1 cellular context compared by ENCODE assay signal in the genomic region with DNA sequence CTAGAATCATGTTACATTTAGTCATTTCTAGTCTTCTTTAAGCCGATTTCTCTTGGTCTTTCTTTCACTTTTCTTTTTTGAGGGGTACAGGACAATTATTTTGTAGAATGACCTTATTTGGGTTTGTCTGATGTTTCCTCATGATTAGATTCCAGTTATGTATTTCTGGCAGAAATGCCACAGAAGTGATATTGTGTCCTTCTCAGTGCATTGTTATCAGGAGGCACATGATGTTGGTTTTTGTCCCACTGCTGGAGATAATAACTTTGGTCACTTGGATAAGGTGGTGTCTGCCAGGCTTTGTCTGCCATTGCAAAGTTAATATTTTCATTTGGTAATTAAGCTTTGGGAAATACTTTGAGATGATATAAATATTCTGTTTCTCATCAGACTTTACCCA.
A peak's percentile ranks its signal among the peaks of the same experiment; 100 is the strongest.
TF ChIP-seq lines count a peak whose summit lies in the region.

No MANE protein-coding gene starts in this region.

TF ChIP-seq in K562, 482 proteins besides CTCF, POLR2A, EP300 and RAD21 (continued from another document and continues in another):
- TF ChIP-seq, protein P1, sequence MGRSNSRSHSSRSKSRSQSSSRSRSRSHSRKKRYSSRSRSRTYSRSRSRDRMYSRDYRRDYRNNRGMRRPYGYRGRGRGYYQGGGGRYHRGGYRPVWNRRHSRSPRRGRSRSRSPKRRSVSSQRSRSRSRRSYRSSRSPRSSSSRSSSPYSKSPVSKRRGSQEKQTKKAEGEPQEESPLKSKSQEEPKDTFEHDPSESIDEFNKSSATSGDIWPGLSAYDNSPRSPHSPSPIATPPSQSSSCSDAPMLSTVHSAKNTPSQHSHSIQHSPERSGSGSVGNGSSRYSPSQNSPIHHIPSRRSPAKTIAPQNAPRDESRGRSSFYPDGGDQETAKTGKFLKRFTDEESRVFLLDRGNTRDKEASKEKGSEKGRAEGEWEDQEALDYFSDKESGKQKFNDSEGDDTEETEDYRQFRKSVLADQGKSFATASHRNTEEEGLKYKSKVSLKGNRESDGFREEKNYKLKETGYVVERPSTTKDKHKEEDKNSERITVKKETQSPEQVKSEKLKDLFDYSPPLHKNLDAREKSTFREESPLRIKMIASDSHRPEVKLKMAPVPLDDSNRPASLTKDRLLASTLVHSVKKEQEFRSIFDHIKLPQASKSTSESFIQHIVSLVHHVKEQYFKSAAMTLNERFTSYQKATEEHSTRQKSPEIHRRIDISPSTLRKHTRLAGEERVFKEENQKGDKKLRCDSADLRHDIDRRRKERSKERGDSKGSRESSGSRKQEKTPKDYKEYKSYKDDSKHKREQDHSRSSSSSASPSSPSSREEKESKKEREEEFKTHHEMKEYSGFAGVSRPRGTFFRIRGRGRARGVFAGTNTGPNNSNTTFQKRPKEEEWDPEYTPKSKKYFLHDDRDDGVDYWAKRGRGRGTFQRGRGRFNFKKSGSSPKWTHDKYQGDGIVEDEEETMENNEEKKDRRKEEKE (IDR thresholded peaks at IDR 0.05; ENCODE audit: borderline replicate concordance in 1 of 2, control insufficient read depth in 1 of 2, low read depth in 2 of 2, low read length in 1 of 2), result no peak
- TF ChIP-seq, protein P2, sequence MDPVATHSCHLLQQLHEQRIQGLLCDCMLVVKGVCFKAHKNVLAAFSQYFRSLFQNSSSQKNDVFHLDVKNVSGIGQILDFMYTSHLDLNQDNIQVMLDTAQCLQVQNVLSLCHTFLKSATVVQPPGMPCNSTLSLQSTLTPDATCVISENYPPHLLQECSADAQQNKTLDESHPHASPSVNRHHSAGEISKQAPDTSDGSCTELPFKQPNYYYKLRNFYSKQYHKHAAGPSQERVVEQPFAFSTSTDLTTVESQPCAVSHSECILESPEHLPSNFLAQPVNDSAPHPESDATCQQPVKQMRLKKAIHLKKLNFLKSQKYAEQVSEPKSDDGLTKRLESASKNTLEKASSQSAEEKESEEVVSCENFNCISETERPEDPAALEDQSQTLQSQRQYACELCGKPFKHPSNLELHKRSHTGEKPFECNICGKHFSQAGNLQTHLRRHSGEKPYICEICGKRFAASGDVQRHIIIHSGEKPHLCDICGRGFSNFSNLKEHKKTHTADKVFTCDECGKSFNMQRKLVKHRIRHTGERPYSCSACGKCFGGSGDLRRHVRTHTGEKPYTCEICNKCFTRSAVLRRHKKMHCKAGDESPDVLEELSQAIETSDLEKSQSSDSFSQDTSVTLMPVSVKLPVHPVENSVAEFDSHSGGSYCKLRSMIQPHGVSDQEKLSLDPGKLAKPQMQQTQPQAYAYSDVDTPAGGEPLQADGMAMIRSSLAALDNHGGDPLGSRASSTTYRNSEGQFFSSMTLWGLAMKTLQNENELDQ (CRISPR knock-in tag; IDR thresholded peaks at IDR 0.05; ENCODE audit: borderline replicate concordance), result no peak
- TF ChIP-seq, protein P3, sequence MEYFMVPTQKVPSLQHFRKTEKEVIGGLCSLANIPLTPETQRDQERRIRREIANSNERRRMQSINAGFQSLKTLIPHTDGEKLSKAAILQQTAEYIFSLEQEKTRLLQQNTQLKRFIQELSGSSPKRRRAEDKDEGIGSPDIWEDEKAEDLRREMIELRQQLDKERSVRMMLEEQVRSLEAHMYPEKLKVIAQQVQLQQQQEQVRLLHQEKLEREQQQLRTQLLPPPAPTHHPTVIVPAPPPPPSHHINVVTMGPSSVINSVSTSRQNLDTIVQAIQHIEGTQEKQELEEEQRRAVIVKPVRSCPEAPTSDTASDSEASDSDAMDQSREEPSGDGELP (CRISPR knock-in tag; IDR thresholded peaks at IDR 0.05; ENCODE audit: borderline replicate concordance), result no peak
- TF ChIP-seq CREBBP (IDR thresholded peaks at IDR 0.05; ENCODE audit: low read depth, low read length), result no peak
- TF ChIP-seq SIN3B (IDR thresholded peaks at IDR 0.05; ENCODE audit: low read depth), result no peak
- TF ChIP-seq SMAD2 (IDR thresholded peaks at IDR 0.05; ENCODE audit: low read depth, low read length), result no peak
- TF ChIP-seq, protein P4, sequence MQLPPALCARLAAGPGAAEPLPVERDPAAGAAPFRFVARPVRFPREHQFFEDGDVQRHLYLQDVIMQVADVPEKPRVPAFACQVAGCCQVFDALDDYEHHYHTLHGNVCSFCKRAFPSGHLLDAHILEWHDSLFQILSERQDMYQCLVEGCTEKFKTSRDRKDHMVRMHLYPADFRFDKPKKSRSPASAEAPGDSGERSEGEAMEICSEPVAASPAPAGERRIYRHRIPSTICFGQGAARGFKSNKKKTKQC (CRISPR knock-in tag; IDR thresholded peaks at IDR 0.05), result no peak
- TF ChIP-seq HDGF (IDR thresholded peaks at IDR 0.05), result no peak
- TF ChIP-seq MEF2D (tag; conservative IDR thresholded peaks at IDR 0.05; ENCODE audit: low read depth), result peak; percentile 39; the same call in 1 of the 2 replicates
- TF ChIP-seq, protein P5, sequence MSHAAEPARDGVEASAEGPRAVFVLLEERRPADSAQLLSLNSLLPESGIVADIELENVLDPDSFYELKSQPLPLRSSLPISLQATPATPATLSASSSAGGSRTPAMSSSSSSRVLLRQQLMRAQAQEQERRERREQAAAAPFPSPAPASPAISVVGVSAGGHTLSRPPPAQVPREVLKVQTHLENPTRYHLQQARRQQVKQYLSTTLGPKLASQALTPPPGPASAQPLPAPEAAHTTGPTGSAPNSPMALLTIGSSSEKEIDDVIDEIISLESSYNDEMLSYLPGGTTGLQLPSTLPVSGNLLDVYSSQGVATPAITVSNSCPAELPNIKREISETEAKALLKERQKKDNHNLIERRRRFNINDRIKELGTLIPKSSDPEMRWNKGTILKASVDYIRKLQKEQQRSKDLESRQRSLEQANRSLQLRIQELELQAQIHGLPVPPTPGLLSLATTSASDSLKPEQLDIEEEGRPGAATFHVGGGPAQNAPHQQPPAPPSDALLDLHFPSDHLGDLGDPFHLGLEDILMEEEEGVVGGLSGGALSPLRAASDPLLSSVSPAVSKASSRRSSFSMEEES (CRISPR knock-in tag; IDR thresholded peaks at IDR 0.05), result no peak
- TF ChIP-seq POLR3A (IDR thresholded peaks at IDR 0.05; ENCODE audit: borderline replicate concordance, extremely low read depth, insufficient read depth, insufficient read length), result no peak
- TF ChIP-seq GATAD2A (IDR thresholded peaks at IDR 0.05), result 0 out of 2 replicates have a peak, but pooled peaks have one; percentile 42
- no peak for TF ChIP-seq CCAR2 (IDR thresholded peaks at IDR 0.05; ENCODE audit: low read depth, low read length)
- TF ChIP-seq, protein P6, sequence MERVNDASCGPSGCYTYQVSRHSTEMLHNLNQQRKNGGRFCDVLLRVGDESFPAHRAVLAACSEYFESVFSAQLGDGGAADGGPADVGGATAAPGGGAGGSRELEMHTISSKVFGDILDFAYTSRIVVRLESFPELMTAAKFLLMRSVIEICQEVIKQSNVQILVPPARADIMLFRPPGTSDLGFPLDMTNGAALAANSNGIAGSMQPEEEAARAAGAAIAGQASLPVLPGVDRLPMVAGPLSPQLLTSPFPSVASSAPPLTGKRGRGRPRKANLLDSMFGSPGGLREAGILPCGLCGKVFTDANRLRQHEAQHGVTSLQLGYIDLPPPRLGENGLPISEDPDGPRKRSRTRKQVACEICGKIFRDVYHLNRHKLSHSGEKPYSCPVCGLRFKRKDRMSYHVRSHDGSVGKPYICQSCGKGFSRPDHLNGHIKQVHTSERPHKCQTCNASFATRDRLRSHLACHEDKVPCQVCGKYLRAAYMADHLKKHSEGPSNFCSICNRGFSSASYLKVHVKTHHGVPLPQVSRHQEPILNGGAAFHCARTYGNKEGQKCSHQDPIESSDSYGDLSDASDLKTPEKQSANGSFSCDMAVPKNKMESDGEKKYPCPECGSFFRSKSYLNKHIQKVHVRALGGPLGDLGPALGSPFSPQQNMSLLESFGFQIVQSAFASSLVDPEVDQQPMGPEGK (CRISPR knock-in tag; IDR thresholded peaks at IDR 0.05; ENCODE audit: borderline replicate concordance), result no peak
- TF ChIP-seq RBM15 (IDR thresholded peaks at IDR 0.05; ENCODE audit: insufficient read depth, low read length), result no peak
- no peak for TF ChIP-seq MECOM (CRISPR knock-in tag; IDR thresholded peaks at IDR 0.05)
- peak; percentile 95 for TF ChIP-seq ARID1B (IDR thresholded peaks at IDR 0.05)
- TF ChIP-seq EP400 (IDR thresholded peaks at IDR 0.05), result no peak; the same call in 1 of the 2 replicates
- TF ChIP-seq ZNF436 (CRISPR knock-in tag; IDR thresholded peaks at IDR 0.05), result no peak
- no peak for TF ChIP-seq FOS (IDR thresholded peaks at IDR 0.05; ENCODE audit: extremely low read depth, insufficient read length)
- no peak for TF ChIP-seq PHF21A (IDR thresholded peaks at IDR 0.05; ENCODE audit: borderline replicate concordance, low read depth)
- peak; percentile 79 for TF ChIP-seq NFIC (IDR thresholded peaks at IDR 0.05)
- TF ChIP-seq, protein P7, sequence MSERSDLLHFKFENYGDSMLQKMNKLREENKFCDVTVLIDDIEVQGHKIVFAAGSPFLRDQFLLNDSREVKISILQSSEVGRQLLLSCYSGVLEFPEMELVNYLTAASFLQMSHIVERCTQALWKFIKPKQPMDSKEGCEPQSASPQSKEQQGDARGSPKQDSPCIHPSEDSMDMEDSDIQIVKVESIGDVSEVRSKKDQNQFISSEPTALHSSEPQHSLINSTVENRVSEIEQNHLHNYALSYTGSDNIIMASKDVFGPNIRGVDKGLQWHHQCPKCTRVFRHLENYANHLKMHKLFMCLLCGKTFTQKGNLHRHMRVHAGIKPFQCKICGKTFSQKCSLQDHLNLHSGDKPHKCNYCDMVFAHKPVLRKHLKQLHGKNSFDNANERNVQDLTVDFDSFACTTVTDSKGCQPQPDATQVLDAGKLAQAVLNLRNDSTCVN (CRISPR knock-in tag; IDR thresholded peaks at IDR 0.05), result no peak
- TF ChIP-seq ILF3 (IDR thresholded peaks at IDR 0.05; ENCODE audit: borderline replicate concordance), result no peak
- TF ChIP-seq KLF16 (IDR thresholded peaks at IDR 0.05), result peak; percentile 87
- TF ChIP-seq BRF1 (IDR thresholded peaks at IDR 0.05; ENCODE audit: borderline replicate concordance, extremely low read depth, insufficient read length), result no peak
- no peak for TF ChIP-seq WHSC1 (IDR thresholded peaks at IDR 0.05; ENCODE audit: low read length)
- no peak for TF ChIP-seq POLR2AphosphoS2 (IDR thresholded peaks at IDR 0.05; ENCODE audit: low read length)
- TF ChIP-seq, protein P8, sequence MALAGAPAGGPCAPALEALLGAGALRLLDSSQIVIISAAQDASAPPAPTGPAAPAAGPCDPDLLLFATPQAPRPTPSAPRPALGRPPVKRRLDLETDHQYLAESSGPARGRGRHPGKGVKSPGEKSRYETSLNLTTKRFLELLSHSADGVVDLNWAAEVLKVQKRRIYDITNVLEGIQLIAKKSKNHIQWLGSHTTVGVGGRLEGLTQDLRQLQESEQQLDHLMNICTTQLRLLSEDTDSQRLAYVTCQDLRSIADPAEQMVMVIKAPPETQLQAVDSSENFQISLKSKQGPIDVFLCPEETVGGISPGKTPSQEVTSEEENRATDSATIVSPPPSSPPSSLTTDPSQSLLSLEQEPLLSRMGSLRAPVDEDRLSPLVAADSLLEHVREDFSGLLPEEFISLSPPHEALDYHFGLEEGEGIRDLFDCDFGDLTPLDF (CRISPR knock-in tag; IDR thresholded peaks at IDR 0.05), result no peak
- TF ChIP-seq, protein P9, sequence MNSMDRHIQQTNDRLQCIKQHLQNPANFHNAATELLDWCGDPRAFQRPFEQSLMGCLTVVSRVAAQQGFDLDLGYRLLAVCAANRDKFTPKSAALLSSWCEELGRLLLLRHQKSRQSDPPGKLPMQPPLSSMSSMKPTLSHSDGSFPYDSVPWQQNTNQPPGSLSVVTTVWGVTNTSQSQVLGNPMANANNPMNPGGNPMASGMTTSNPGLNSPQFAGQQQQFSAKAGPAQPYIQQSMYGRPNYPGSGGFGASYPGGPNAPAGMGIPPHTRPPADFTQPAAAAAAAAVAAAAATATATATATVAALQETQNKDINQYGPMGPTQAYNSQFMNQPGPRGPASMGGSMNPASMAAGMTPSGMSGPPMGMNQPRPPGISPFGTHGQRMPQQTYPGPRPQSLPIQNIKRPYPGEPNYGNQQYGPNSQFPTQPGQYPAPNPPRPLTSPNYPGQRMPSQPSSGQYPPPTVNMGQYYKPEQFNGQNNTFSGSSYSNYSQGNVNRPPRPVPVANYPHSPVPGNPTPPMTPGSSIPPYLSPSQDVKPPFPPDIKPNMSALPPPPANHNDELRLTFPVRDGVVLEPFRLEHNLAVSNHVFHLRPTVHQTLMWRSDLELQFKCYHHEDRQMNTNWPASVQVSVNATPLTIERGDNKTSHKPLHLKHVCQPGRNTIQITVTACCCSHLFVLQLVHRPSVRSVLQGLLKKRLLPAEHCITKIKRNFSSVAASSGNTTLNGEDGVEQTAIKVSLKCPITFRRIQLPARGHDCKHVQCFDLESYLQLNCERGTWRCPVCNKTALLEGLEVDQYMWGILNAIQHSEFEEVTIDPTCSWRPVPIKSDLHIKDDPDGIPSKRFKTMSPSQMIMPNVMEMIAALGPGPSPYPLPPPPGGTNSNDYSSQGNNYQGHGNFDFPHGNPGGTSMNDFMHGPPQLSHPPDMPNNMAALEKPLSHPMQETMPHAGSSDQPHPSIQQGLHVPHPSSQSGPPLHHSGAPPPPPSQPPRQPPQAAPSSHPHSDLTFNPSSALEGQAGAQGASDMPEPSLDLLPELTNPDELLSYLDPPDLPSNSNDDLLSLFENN (IDR thresholded peaks at IDR 0.05; ENCODE audit: low read depth in 2 of 2, low read length in 2 of 2), result peak in 1 of 2 experiments; percentile 76; a peak in 2 of 4 replicates
- TF ChIP-seq, protein P10, sequence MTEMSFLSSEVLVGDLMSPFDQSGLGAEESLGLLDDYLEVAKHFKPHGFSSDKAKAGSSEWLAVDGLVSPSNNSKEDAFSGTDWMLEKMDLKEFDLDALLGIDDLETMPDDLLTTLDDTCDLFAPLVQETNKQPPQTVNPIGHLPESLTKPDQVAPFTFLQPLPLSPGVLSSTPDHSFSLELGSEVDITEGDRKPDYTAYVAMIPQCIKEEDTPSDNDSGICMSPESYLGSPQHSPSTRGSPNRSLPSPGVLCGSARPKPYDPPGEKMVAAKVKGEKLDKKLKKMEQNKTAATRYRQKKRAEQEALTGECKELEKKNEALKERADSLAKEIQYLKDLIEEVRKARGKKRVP (CRISPR knock-in tag; IDR thresholded peaks at IDR 0.05), result no peak
- TF ChIP-seq ESRRB (CRISPR knock-in tag; IDR thresholded peaks at IDR 0.05; ENCODE audit: borderline replicate concordance), result no peak
